Comparison of ENCODE assay signal across 16 cellular contexts in genomic region chr19:9806781-9807180, GRCh38. TPM values are rescaled to one million over a fixed set of nuclear protein-coding genes. Genes with fewer than 3 reads are reported as not detected.
DNase-seq lines count a peak whose midpoint lies in the region; ATAC-seq and TF ChIP-seq lines count a peak whose summit lies in the region.
"Had no signal": no experiment of that assay in that cellular context is flagged by ENCODE, and none has a peak within 500 bp of the region (broad histone marks: within the 10 kb centered on the region; RNA-seq: fewer than 3 reads in every experiment).

No MANE protein-coding gene starts in this region.

- H3K9me3 Mint-ChIP-seq in activated naive CD4-positive, alpha-beta T cell treated with anti-CD3 and anti-CD28 coated beads, Interleukin-2, amount 10 ng/mL, durations not matched to agents 7 days and 5 days = no peaks in the 10 kb centered on the region
- no peaks in the 10 kb centered on the region for H3K9me3 Mint-ChIP-seq in activated naive CD4-positive, alpha-beta T cell treated with anti-CD3 and anti-CD28 coated beads, Interleukin-2, amount 50 U/mL, for 72 hours
- H3K9me3 Mint-ChIP-seq: H9 had no signal

- CTCF ChIA-PET in activated naive CD4-positive, alpha-beta T cell treated with anti-CD3 and anti-CD28 coated beads, Interleukin-2, amount 10 ng/mL, durations not matched to agents 7 days and 5 days (lab: Charles Lee) = no interaction called here

- peaks cover 43% of the 10 kb centered on the region for H3F3A ChIP-seq in MM.1S (ENCODE audit: insufficient read depth, low read length)

- H3K9me3 ChIP-seq in MM.1S (replicated peaks; ENCODE audit: insufficient read depth, low read length) (no peaks in the 10 kb centered on the region), T-helper 17 cell (ENCODE audit: control insufficient read depth, low read length, poor library complexity, severe bottlenecking) (no peaks in the 10 kb centered on the region), upper lobe of right lung (no peaks in the 10 kb centered on the region), heart right ventricle (no peaks in the 10 kb centered on the region)

- H3K27ac ChIP-seq in MM.1S (ENCODE audit: low read length) (peak overlapping the region; percentile 93), upper lobe of right lung (no peak overlapping the region), heart right ventricle (no peak overlapping the region)
- H3K27ac ChIP-seq: 22Rv1 had no signal

- no peaks in the 10 kb centered on the region for H4K20me1 ChIP-seq in MM.1S (ENCODE audit: insufficient read depth, low read length)

- H3K4me3 ChIP-seq in MM.1S (ENCODE audit: low read length) = no peak overlapping the region
- H3K4me3 ChIP-seq in upper lobe of right lung = no peak overlapping the region
- H3K4me3 ChIP-seq in heart right ventricle = no peak overlapping the region

- H3K4me3 Mint-ChIP-seq in activated naive CD4-positive, alpha-beta T cell treated with anti-CD3 and anti-CD28 coated beads, Interleukin-2, amount 10 ng/mL, durations not matched to agents 7 days and 5 days = no peak overlapping the region
- H3K4me3 Mint-ChIP-seq in T-helper 17 cell = no peak overlapping the region
- H3K4me3 Mint-ChIP-seq: CD14-positive monocyte, H9 had no signal

- no peak for DNase-seq in activated naive CD4-positive, alpha-beta T cell treated with anti-CD3 and anti-CD28 coated beads, Interleukin-2, amount 10 ng/mL, durations not matched to agents 7 days and 5 days
- no peak for DNase-seq in activated naive CD4-positive, alpha-beta T cell treated with anti-CD3 and anti-CD28 coated beads, Interleukin-2, amount 50 U/mL, for 72 hours (ENCODE audit: low spot score in 2 of 2)
- DNase-seq in MM.1S = peak; percentile 84
- no peak for DNase-seq in T-helper 17 cell
- DNase-seq in upper lobe of right lung = no peak
- DNase-seq in heart right ventricle = no peak
- DNase-seq: COR-L47, DND-41, GDM1, GOT3, H9 had no signal

- H3K4me1 ChIP-seq in MM.1S (ENCODE audit: low read length) (peaks cover 43% of the 10 kb centered on the region), upper lobe of right lung (no peaks in the 10 kb centered on the region), heart right ventricle (no peaks in the 10 kb centered on the region)

- 92 to 95% methylated on average over 3 of the region's 3 CpGs for WGBS in heart right ventricle, 2 donors

- peak overlapping the region; percentile 20; the same call in 1 of the 2 replicates for H3K4me2 ChIP-seq in MM.1S (ENCODE audit: low read depth, low read length)

- no peak overlapping the region for H3K9ac ChIP-seq in MM.1S (ENCODE audit: low read length)

- peak overlapping the region; percentile 52 for H3K27ac Mint-ChIP-seq in activated naive CD4-positive, alpha-beta T cell treated with anti-CD3 and anti-CD28 coated beads, Interleukin-2, amount 10 ng/mL, durations not matched to agents 7 days and 5 days
- no peak overlapping the region for H3K27ac Mint-ChIP-seq in activated naive CD4-positive, alpha-beta T cell treated with anti-CD3 and anti-CD28 coated beads, Interleukin-2, amount 50 U/mL, for 72 hours
- peak overlapping the region; percentile 90 for H3K27ac Mint-ChIP-seq in T-helper 17 cell

- H3K36me3 Mint-ChIP-seq in activated naive CD4-positive, alpha-beta T cell treated with anti-CD3 and anti-CD28 coated beads, Interleukin-2, amount 10 ng/mL, durations not matched to agents 7 days and 5 days = peaks cover 27% of the 10 kb centered on the region
- H3K36me3 Mint-ChIP-seq in activated naive CD4-positive, alpha-beta T cell treated with anti-CD3 and anti-CD28 coated beads, Interleukin-2, amount 50 U/mL, for 72 hours = peaks cover 5 to 13% of the 10 kb centered on the region in 2 donors
- H3K36me3 Mint-ChIP-seq in T-helper 17 cell (ENCODE audit: low read depth) = peaks cover 3% of the 10 kb centered on the region

- peaks cover 9% of the 10 kb centered on the region for H3K79me2 ChIP-seq in MM.1S (ENCODE audit: low read length)

- intact Hi-C loops in upper lobe of right lung (cut with DNase I) (loop anchor here (10.0 kb wide), 1 partner anchor 182 kb away; the partner anchor contains the start of gene ZNF561), heart right ventricle (cut with DNase I) (no loop called here)

- ATAC-seq in activated naive CD4-positive, alpha-beta T cell treated with anti-CD3 and anti-CD28 coated beads, Interleukin-2, amount 50 U/mL, for 72 hours = no peak
- ATAC-seq in T-helper 17 cell = no peak
- no peak for ATAC-seq in GM19023 (IDR thresholded peaks at IDR 0.05; ENCODE audit: unreplicated experiment)
- no peak for ATAC-seq in upper lobe of right lung
- ATAC-seq in HG02840 (IDR thresholded peaks at IDR 0.05; ENCODE audit: low FRiP score, unreplicated experiment) = no peak
- ATAC-seq in heart right ventricle = no peak

- H3K36me3 ChIP-seq in MM.1S (replicated peaks; ENCODE audit: insufficient read depth, low read length) (peaks cover 4% of the 10 kb centered on the region), upper lobe of right lung (peaks cover 28% of the 10 kb centered on the region), heart right ventricle (peaks cover 0 to 74% (median 33%) of the 10 kb centered on the region in 9 donors)

- H2AFZ ChIP-seq in MM.1S (ENCODE audit: low read length) = no peak overlapping the region

- H3K27me3 Mint-ChIP-seq in activated naive CD4-positive, alpha-beta T cell treated with anti-CD3 and anti-CD28 coated beads, Interleukin-2, amount 10 ng/mL, durations not matched to agents 7 days and 5 days = no peaks in the 10 kb centered on the region
- H3K27me3 Mint-ChIP-seq in T-helper 17 cell = no peaks in the 10 kb centered on the region

- H3K9me2 ChIP-seq in MM.1S (replicated peaks; ENCODE audit: insufficient read depth, low read length) = no peaks in the 10 kb centered on the region

- no peak for TF ChIP-seq CTCF in MM.1S (IDR thresholded peaks at IDR 0.05; ENCODE audit: low read length)
- no peak for TF ChIP-seq CTCF in upper lobe of right lung (IDR thresholded peaks at IDR 0.05)
- no peak for TF ChIP-seq CTCF in heart right ventricle (IDR thresholded peaks at IDR 0.05)

- peaks cover 26% of the 10 kb centered on the region for H3K4me1 Mint-ChIP-seq in activated naive CD4-positive, alpha-beta T cell treated with anti-CD3 and anti-CD28 coated beads, Interleukin-2, amount 10 ng/mL, durations not matched to agents 7 days and 5 days
- peaks cover 14% of the 10 kb centered on the region for H3K4me1 Mint-ChIP-seq in T-helper 17 cell
- H3K4me1 Mint-ChIP-seq: CD14-positive monocyte, H9 had no signal

- H3K27me3 ChIP-seq in MM.1S (replicated peaks; ENCODE audit: insufficient read depth, low read length) (no peaks in the 10 kb centered on the region), upper lobe of right lung (no peaks in the 10 kb centered on the region), heart right ventricle (no peaks in the 10 kb centered on the region)

RNA-seq across cellular contexts. Expression of gene FBXL12, which starts 12.1 kb away (rescaled TPM):
- 10 to 100 TPM; 30.7 to 36.0 TPM for total RNA-seq in activated naive CD4-positive, alpha-beta T cell treated with anti-CD3 and anti-CD28 coated beads, Interleukin-2, amount 50 U/mL, for 72 hours
- total RNA-seq in T-helper 17 cell (10 to 100 TPM; 33.5 to 34.4 TPM), upper lobe of right lung (21.5 TPM), heart right ventricle (10 to 100 TPM; 10.5 to 13.8 (median 11.5) TPM)
- 10 to 100 TPM; 13.5 to 19.5 TPM for polyA plus RNA-seq in heart right ventricle

RNA-seq across cellular contexts. Expression of gene UBL5, which starts 20.9 kb away (rescaled TPM):
- 100 to 1,000 TPM; 268 to 366 TPM for total RNA-seq in activated naive CD4-positive, alpha-beta T cell treated with anti-CD3 and anti-CD28 coated beads, Interleukin-2, amount 50 U/mL, for 72 hours
- total RNA-seq in T-helper 17 cell (100 to 1,000 TPM; 202 to 207 TPM), upper lobe of right lung (220 TPM), heart right ventricle (100 to 1,000 TPM; 483 to 573 (median 516) TPM)
- 1,000 to 10,000 TPM in 1 of 2 donors, 100 to 1,000 TPM in 1; 914 to 1,564 TPM for polyA plus RNA-seq in heart right ventricle

RNA-seq across cellular contexts. Expression of gene PIN1, which starts 28.3 kb away (rescaled TPM):
- 100 to 1,000 TPM in 1 of 2 donors, 10 to 100 TPM in 1; 75.7 to 100 TPM for total RNA-seq in activated naive CD4-positive, alpha-beta T cell treated with anti-CD3 and anti-CD28 coated beads, Interleukin-2, amount 50 U/mL, for 72 hours
- 10 to 100 TPM; 42.3 to 55.2 TPM for total RNA-seq in T-helper 17 cell
- 50.3 TPM for total RNA-seq in upper lobe of right lung
- 100 to 1,000 TPM in 2 of 10 donors, 10 to 100 TPM in 8; 81.1 to 109 (median 90.8) TPM for total RNA-seq in heart right ventricle
- polyA plus RNA-seq in heart right ventricle = 100 to 1,000 TPM in 1 of 2 donors, 10 to 100 TPM in 1; 74.6 to 152 TPM

RNA-seq across cellular contexts. Expression of gene ZNF846, which starts 38.2 kb away (rescaled TPM):
- 1 to 10 TPM; 5.2 to 5.8 TPM for total RNA-seq in activated naive CD4-positive, alpha-beta T cell treated with anti-CD3 and anti-CD28 coated beads, Interleukin-2, amount 50 U/mL, for 72 hours
- 10 to 100 TPM in 1 of 2 donors, 1 to 10 TPM in 1; 3.9 to 12.0 TPM for total RNA-seq in T-helper 17 cell
- 10.2 TPM for total RNA-seq in upper lobe of right lung
- 10 to 100 TPM in 5 of 10 donors, 1 to 10 TPM in 5; 6.2 to 16.2 (median 10.1) TPM for total RNA-seq in heart right ventricle
- 10 to 100 TPM in 1 of 2 donors, 1 to 10 TPM in 1; 3.9 to 21.4 TPM for polyA plus RNA-seq in heart right ventricle
- total RNA-seq: HT1080 had no signal

Comparison
In these comparisons a context has a peak if more than half of its experiments do, and no peak if none do; other contexts are left out.
1. H3K27ac Mint-ChIP-seq: peak in activated naive CD4-positive, alpha-beta T cell treated with anti-CD3 and anti-CD28 coated beads, Interleukin-2, amount 10 ng/mL, durations not matched to agents 7 days and 5 days (single experiment) and T-helper 17 cell (single experiment); none in activated naive CD4-positive, alpha-beta T cell treated with anti-CD3 and anti-CD28 coated beads, Interleukin-2, amount 50 U/mL, for 72 hours (0 of 2).